Comparison of ENCODE assay signal across 22 cellular contexts in genomic region chr17:69921046-69921445, GRCh38.
DNase-seq lines count a peak whose midpoint lies in the region; ATAC-seq, FAIRE-seq and TF ChIP-seq lines count a peak whose summit lies in the region.
"Had no signal": no experiment of that assay in that cellular context is flagged by ENCODE, and none has a peak within 500 bp of the region (broad histone marks: within the 10 kb centered on the region; RNA-seq: fewer than 3 reads in every experiment).

No MANE protein-coding gene starts in this region.

- peaks cover 11% of the 10 kb centered on the region for H3K9me3 Mint-ChIP-seq in type B pancreatic cell

- no peaks in the 10 kb centered on the region for H3K36me3 Mint-ChIP-seq in type B pancreatic cell
- H3K36me3 Mint-ChIP-seq: CD14-positive monocyte; CD4-positive, alpha-beta memory T cell; CD4-positive, CD25-positive, alpha-beta regulatory T cell; CD8-positive, alpha-beta memory T cell had no signal

- ATAC-seq in HG03457 (IDR thresholded peaks at IDR 0.05; ENCODE audit: unreplicated experiment) = no peak
- ATAC-seq: GM12878 had no signal

- no peaks in the 10 kb centered on the region for H3K4me1 Mint-ChIP-seq in type B pancreatic cell (ENCODE audit: unreplicated experiment)
- H3K4me1 Mint-ChIP-seq: CD14-positive monocyte; CD4-positive, alpha-beta memory T cell; CD4-positive, CD25-positive, alpha-beta regulatory T cell; CD8-positive, alpha-beta memory T cell had no signal

- no peak for TF ChIP-seq CTCF in type B pancreatic cell (conservative IDR thresholded peaks at IDR 0.05)

- peak overlapping the region; percentile 47 for H3K27ac Mint-ChIP-seq in type B pancreatic cell
- H3K27ac Mint-ChIP-seq: CD14-positive monocyte; CD4-positive, alpha-beta memory T cell; CD4-positive, CD25-positive, alpha-beta regulatory T cell; CD8-positive, alpha-beta memory T cell had no signal

- in situ Hi-C loops in G401 (cut with HindIII; ENCODE audit: low sequenced_read_pairs) = no loop called here

- H3K27me3 Mint-ChIP-seq in type B pancreatic cell = no peaks in the 10 kb centered on the region
- H3K27me3 Mint-ChIP-seq: CD4-positive, alpha-beta memory T cell; CD4-positive, CD25-positive, alpha-beta regulatory T cell; CD8-positive, alpha-beta memory T cell had no signal

- H3K4me3 Mint-ChIP-seq in type B pancreatic cell = no peak overlapping the region
- H3K4me3 Mint-ChIP-seq: CD14-positive monocyte; CD4-positive, alpha-beta memory T cell; CD4-positive, CD25-positive, alpha-beta regulatory T cell; CD8-positive, alpha-beta memory T cell had no signal

- peak; percentile 57 for DNase-seq in G401 (ENCODE audit: low spot score)
- DNase-seq in cerebellar cortex (ENCODE audit: low spot score) = peak; percentile 80
- no peak for DNase-seq in type B pancreatic cell (ENCODE audit: extremely low spot score, unreplicated experiment)
- no peak for DNase-seq in middle frontal gyrus (ENCODE audit: extremely low spot score, low spot score)
- no peak for DNase-seq in urothelium cell line (ENCODE audit: low spot score)
- DNase-seq: 8988T; ACHN; BE2C; C1 segment of cervical spinal cord; Calu3; CD4-positive, alpha-beta memory T cell; CD4-positive, CD25-positive, alpha-beta regulatory T cell; CD8-positive, alpha-beta memory T cell; COR-L47; DMS79 treated with DMSO at 0.1 percent for 48 hours; GDM1 had no signal

- FAIRE-seq in urothelium cell line (lab: Jason Lieb, UNC) = no peak
- FAIRE-seq: A204.1, D721Med, GM19239 had no signal

Comparison
In these comparisons a context has a peak if more than half of its experiments do, and no peak if none do; other contexts are left out.
1. DNase-seq: peak in G401 (single experiment) and cerebellar cortex (single experiment); none in type B pancreatic cell (single experiment), middle frontal gyrus (single experiment) and urothelium cell line (single experiment).